ENCODE assay signal across 8 cellular contexts in the genomic region with DNA sequence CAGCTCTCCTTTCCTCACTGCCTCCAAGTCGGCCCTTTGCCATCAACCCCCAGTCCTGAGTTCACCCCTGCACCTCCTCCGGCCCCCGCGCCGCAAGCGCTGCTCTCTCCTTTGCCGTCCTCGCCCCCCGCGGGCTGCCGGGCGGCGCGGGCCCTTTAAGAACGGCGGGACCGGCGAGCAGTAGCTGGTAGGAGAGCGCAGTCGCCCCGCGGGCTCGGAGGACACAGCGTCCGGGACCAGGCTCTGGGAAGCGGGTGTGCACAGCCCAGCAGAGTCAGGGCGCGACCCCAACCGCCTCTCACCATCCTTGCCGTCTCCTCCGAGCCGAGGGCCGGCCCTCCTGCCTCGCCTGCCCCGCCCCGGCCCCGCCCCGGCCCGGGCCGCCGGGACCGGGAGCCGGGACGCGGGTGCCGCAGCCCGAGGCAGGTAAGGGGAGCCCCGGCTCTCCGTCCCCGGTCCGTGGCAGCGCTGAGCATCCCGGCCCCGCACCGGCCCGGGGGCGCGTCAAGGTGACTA. TPM values are rescaled to one million over a fixed set of nuclear protein-coding genes. Genes with fewer than 3 reads are reported as not detected.
DNase-seq lines count a peak whose midpoint lies in the region; TF ChIP-seq lines count a peak whose summit lies in the region.

A gene (plus strand): TSS at position 198 of the 516 bp plus-strand sequence. CDS start 914 bp downstream, outside the sequence.

- no peaks in the 10 kb centered on the region for H3K36me3 Mint-ChIP-seq in neural crest cell (ENCODE audit: low read depth)

- no peaks in the 10 kb centered on the region for H3K9me3 ChIP-seq in esophagus squamous epithelium

- peaks cover 0 to 50% (median 0%) of the 10 kb centered on the region in 4 donors for H3K27me3 ChIP-seq in esophagus squamous epithelium

- H3K9me3 Mint-ChIP-seq in neural crest cell: no peaks in the 10 kb centered on the region

- peak within 1 kb of the TSS; percentile 81 for H3K4me3 Mint-ChIP-seq in neural crest cell

- peaks cover 68% of the 10 kb centered on the region for H3K27me3 Mint-ChIP-seq in neural crest cell (ENCODE audit: low read depth)

- H3K4me1 Mint-ChIP-seq in neural crest cell: peaks cover 12% of the 10 kb centered on the region

- intact Hi-C loops in esophagus squamous epithelium (cut with DNase I): no loop called here

- H3K4me3 ChIP-seq in esophagus squamous epithelium: peak within 1 kb of the TSS; percentile 45 to 80 (median 54)

- no peak within 1 kb of the TSS for H3K27ac ChIP-seq in esophagus squamous epithelium

- WGBS in esophagus squamous epithelium, 2 donors: 0% methylated on average over 2 of the region's 58 CpGs; no CpG with 5 or more reads in 1 of the 2 donors

- no peak for TF ChIP-seq CTCF in esophagus squamous epithelium (IDR thresholded peaks at IDR 0.05)
- no peak for TF ChIP-seq CTCF in neural crest cell (conservative IDR thresholded peaks at IDR 0.05)

- peak; percentile 47 for DNase-seq in stimulated activated CD4-positive, alpha-beta T cell treated with anti-CD3 and anti-CD28 coated beads, Interleukin-15, amount 100 ng/mL, for 24 hours
- DNase-seq in stimulated activated CD4-positive, alpha-beta T cell treated with anti-CD3 and anti-CD28 coated beads, Interleukin-2, amount 100 ng/mL, for 48 hours: no peak
- peak; percentile 23 to 26 for DNase-seq in activated CD4-positive, alpha-beta T cell treated with anti-CD3 and anti-CD28 coated beads, Interleukin-2, amount 50 U/mL, for 48 hours
- DNase-seq in esophagus squamous epithelium (lab: John Stamatoyannopoulos, UW) (no peak), neural crest cell (ENCODE audit: low read depth, low spot score) (peak; percentile 31), glomerular visceral epithelial cell (ENCODE audit: extremely low spot score) (no peak), globus pallidus (ENCODE audit: low spot score) (no peak), KG1 (lab: John Stamatoyannopoulos, UW) (no peak)

- no peak for TF ChIP-seq POLR2A in esophagus squamous epithelium (IDR thresholded peaks at IDR 0.05)

- peaks cover 8 to 44% (median 15%) of the 10 kb centered on the region in 3 donors for H3K4me1 ChIP-seq in esophagus squamous epithelium

- no peak within 1 kb of the TSS for H3K27ac Mint-ChIP-seq in neural crest cell (ENCODE audit: unreplicated experiment)

- H3K36me3 ChIP-seq in esophagus squamous epithelium: no peaks in the 10 kb centered on the region

RNA-seq across cellular contexts. Expression of the gene that starts here (rescaled TPM):
- under 1 TPM; 0.15 to 0.94 (median 0.39) TPM for total RNA-seq in esophagus squamous epithelium
- 3.1 and 3.3 TPM in 2 replicates for total RNA-seq in neural crest cell

Comparison
In these comparisons a context has a peak if more than half of its experiments do, and no peak if none do; other contexts are left out.
1. DNase-seq: peak in stimulated activated CD4-positive, alpha-beta T cell treated with anti-CD3 and anti-CD28 coated beads, Interleukin-15, amount 100 ng/mL, for 24 hours (single experiment), activated CD4-positive, alpha-beta T cell treated with anti-CD3 and anti-CD28 coated beads, Interleukin-2, amount 50 U/mL, for 48 hours (2 of 2) and neural crest cell (single experiment); none in stimulated activated CD4-positive, alpha-beta T cell treated with anti-CD3 and anti-CD28 coated beads, Interleukin-2, amount 100 ng/mL, for 48 hours (0 of 2), esophagus squamous epithelium (single experiment), glomerular visceral epithelial cell (single experiment), globus pallidus (single experiment) and KG1 (single experiment).